ENCODE assay signal across 1 cellular context in genomic region chr11:68424981-68425865, GRCh38.
A peak's percentile ranks its signal among the peaks of the same experiment; 100 is the strongest.
TF ChIP-seq lines count a peak whose summit lies in the region.

No MANE protein-coding gene starts in this region.

TF ChIP-seq in HepG2, 621 proteins besides CTCF, POLR2A, EP300 and RAD21 (continued from another document):
- TF ChIP-seq DZIP1 (CRISPR knock-in tag; IDR thresholded peaks at IDR 0.05) (no peak), ZNF816 (CRISPR knock-in tag; IDR thresholded peaks at IDR 0.05; ENCODE audit: borderline replicate concordance) (no peak), RERE (CRISPR knock-in tag; IDR thresholded peaks at IDR 0.05; ENCODE audit: low read depth) (no peak), CC2D1A (CRISPR knock-in tag; IDR thresholded peaks at IDR 0.05) (no peak), ZNF230 (CRISPR knock-in tag; IDR thresholded peaks at IDR 0.05) (no peak), AGO2 (optimal IDR thresholded peaks at IDR 0.05; ENCODE audit: low read depth, low read length) (peak; percentile 73), TOE1 (CRISPR knock-in tag; IDR thresholded peaks at IDR 0.05) (no peak), E2F2 (CRISPR knock-in tag; IDR thresholded peaks at IDR 0.05; ENCODE audit: borderline replicate concordance) (no peak)
